Comparison of ENCODE assay signal across 22 cellular contexts in genomic region chr4:165627128-165627527, GRCh38.
DNase-seq lines count a peak whose midpoint lies in the region; ATAC-seq and TF ChIP-seq lines count a peak whose summit lies in the region.
"Had no signal": no experiment of that assay in that cellular context is flagged by ENCODE, and none has a peak within 500 bp of the region (broad histone marks: within the 10 kb centered on the region; RNA-seq: fewer than 3 reads in every experiment).

No MANE protein-coding gene starts in this region.

- no peaks in the 10 kb centered on the region for H3K9me3 ChIP-seq in Loucy (ENCODE audit: insufficient read depth, low read depth, low read length)
- H3K9me3 ChIP-seq in SK-N-SH = no peaks in the 10 kb centered on the region
- H3K9me3 ChIP-seq: SJSA1 had no signal

- no peaks in the 10 kb centered on the region for H3K4me1 Mint-ChIP-seq in Calu3 (ENCODE audit: low read depth, unreplicated experiment)
- H3K4me1 Mint-ChIP-seq: IgD-negative memory B cell had no signal

- H3K9me3 Mint-ChIP-seq in Calu3 (ENCODE audit: low read depth, unreplicated experiment) = no peaks in the 10 kb centered on the region
- H3K9me3 Mint-ChIP-seq: H9, IgD-negative memory B cell had no signal

- H3K79me2 ChIP-seq in Loucy (ENCODE audit: insufficient read depth, low read length) (no peaks in the 10 kb centered on the region), SK-N-SH (ENCODE audit: insufficient read depth) (no peaks in the 10 kb centered on the region)

- H3K36me3 Mint-ChIP-seq in Calu3 (ENCODE audit: insufficient read depth, unreplicated experiment) = no peaks in the 10 kb centered on the region
- H3K36me3 Mint-ChIP-seq: IgD-negative memory B cell had no signal

- H3K4me3 ChIP-seq in Loucy (ENCODE audit: low read length, poor library complexity, severe bottlenecking) = no peak overlapping the region
- H3K4me3 ChIP-seq in SK-N-SH (ENCODE audit: low read depth in 2 of 2, low read length in 1 of 2) = peak overlapping the region in 1 of 2 experiments; percentile 25; a peak in 2 of 4 replicates
- H3K4me3 ChIP-seq: SJSA1 had no signal

- H2AFZ ChIP-seq in Loucy (ENCODE audit: low read length) (peak overlapping the region; percentile 32; the same call in 1 of the 2 replicates), SK-N-SH (ENCODE audit: low read depth) (peak overlapping the region; percentile 78; the same call in 1 of the 2 replicates)

- H3K4me2 ChIP-seq in Loucy (ENCODE audit: low read depth, low read length, poor library complexity, severe bottlenecking) = no peak overlapping the region
- H3K4me2 ChIP-seq in SK-N-SH = peak overlapping the region; percentile 34; the same call in 1 of the 2 replicates

- no peaks in the 10 kb centered on the region for H3F3A ChIP-seq in Loucy (ENCODE audit: low read depth)
- H3F3A ChIP-seq in SK-N-SH (replicated peaks; ENCODE audit: insufficient read depth) = no peaks in the 10 kb centered on the region

- intact Hi-C loops in Calu3 (cut with micrococcal nuclease; ENCODE audit: unreplicated experiment) = no loop called here

- H3K9ac ChIP-seq in Loucy (ENCODE audit: low read depth, low read length, poor library complexity, severe bottlenecking) (no peak overlapping the region), SK-N-SH (no peak overlapping the region)

- H3K27me3 ChIP-seq in Loucy (ENCODE audit: insufficient read depth, low read length, poor library complexity, severe bottlenecking) (no peaks in the 10 kb centered on the region), SK-N-SH (ENCODE audit: insufficient read depth) (no peaks in the 10 kb centered on the region)
- H3K27me3 ChIP-seq: SJSA1 had no signal

- TF ChIP-seq RAD21 in SK-N-SH (IDR thresholded peaks at IDR 0.05; ENCODE audit: low read length) = no peak

- peak overlapping the region; percentile 46 for H3K4me3 Mint-ChIP-seq in Calu3 (ENCODE audit: low read depth, unreplicated experiment)
- H3K4me3 Mint-ChIP-seq: H9 had no signal

- H3K27ac ChIP-seq in SK-N-SH (ENCODE audit: low read depth in 2 of 2, low read length in 1 of 2) = no peak overlapping the region
- H3K27ac ChIP-seq: C4-2B, SJSA1 had no signal

- BruUV-seq in Calu3 (replicated peaks; lab: Mats Ljungman, UMichigan) = no TSS peak

- no peak for DNase-seq in Calu3
- DNase-seq in Daoy (ENCODE audit: low read depth) = peak; percentile 5
- no peak for DNase-seq in SK-N-SH
- no peak for DNase-seq in omental fat pad (ENCODE audit: low spot score)
- DNase-seq: AML-193, DMS 273 treated with DMSO at 0.1 percent for 48 hours, H9, Karpas-422, NCI-H1105, NCI-H2081, NCI-H510A, NCI-H748 treated with DMSO at 0.1 percent for 48 hours, PC-3, SW 1271, T-helper 9 cell had no signal

- ATAC-seq in HG02884 (IDR thresholded peaks at IDR 0.05; ENCODE audit: unreplicated experiment) = no peak
- ATAC-seq in omental fat pad (ENCODE audit: low FRiP score) = no peak
- ATAC-seq in GM21576 (IDR thresholded peaks at IDR 0.05; ENCODE audit: unreplicated experiment) = no peak
- ATAC-seq in GM19395 (IDR thresholded peaks at IDR 0.05; ENCODE audit: unreplicated experiment) = no peak
- ATAC-seq: PC-3 had no signal

- H4K20me1 ChIP-seq in Loucy (ENCODE audit: insufficient read depth, low read length, poor library complexity, severe bottlenecking) (no peaks in the 10 kb centered on the region), SK-N-SH (ENCODE audit: insufficient read depth) (no peaks in the 10 kb centered on the region)

- H3K4me1 ChIP-seq in Loucy (ENCODE audit: insufficient read depth, low read length, poor library complexity, severe bottlenecking) = peaks cover 2% of the 10 kb centered on the region
- peaks cover 0 to 6% of the 10 kb centered on the region in 2 experiments; a peak in 2 of 4 replicates for H3K4me1 ChIP-seq in SK-N-SH (ENCODE audit: control insufficient read depth in 1 of 2, insufficient read depth in 2 of 2, low read depth in 1 of 2, low read length in 1 of 2)
- H3K4me1 ChIP-seq: SJSA1 had no signal

- H3K9me2 ChIP-seq in Loucy (replicated peaks; ENCODE audit: low read depth, low read length) (no peaks in the 10 kb centered on the region), SK-N-SH (no peaks in the 10 kb centered on the region)

- no peaks in the 10 kb centered on the region for H3K27me3 Mint-ChIP-seq in Calu3 (ENCODE audit: unreplicated experiment)
- H3K27me3 Mint-ChIP-seq: IgD-negative memory B cell had no signal

- TF ChIP-seq CTCF in Calu3 (IDR thresholded peaks at IDR 0.05; ENCODE audit: unreplicated experiment) = no peak
- TF ChIP-seq CTCF in Loucy (conservative IDR thresholded peaks at IDR 0.05; ENCODE audit: low read length) = no peak
- TF ChIP-seq CTCF in SK-N-SH (IDR thresholded peaks at IDR 0.05) = no peak
- no peak for TF ChIP-seq CTCF in omental fat pad (IDR thresholded peaks at IDR 0.05)

- no peak for TF ChIP-seq EP300 in SK-N-SH (IDR thresholded peaks at IDR 0.05; ENCODE audit: borderline replicate concordance in 1 of 2, low read depth in 1 of 2, low read length in 1 of 2)

- WGBS in SK-N-SH (ENCODE audit: low lambda C conversion rate) = 10% methylated on average over 3 of the region's 3 CpGs

- peak overlapping the region; percentile 68 for H3K27ac Mint-ChIP-seq in Calu3 (ENCODE audit: unreplicated experiment)
- H3K27ac Mint-ChIP-seq: H9 had no signal

- no peaks in the 10 kb centered on the region for H3K36me3 ChIP-seq in Loucy (ENCODE audit: insufficient read depth, low read length)
- no peaks in the 10 kb centered on the region for H3K36me3 ChIP-seq in SK-N-SH (replicated peaks in 1 of 2; ENCODE audit: control insufficient read depth in 1 of 2, insufficient read depth in 2 of 2, low read length in 1 of 2)
- H3K36me3 ChIP-seq: SJSA1 had no signal

- POLR2A ChIA-PET in SK-N-SH (lab: Yijun Ruan, JAX) = no interaction called here

- CTCF ChIA-PET in Calu3 (lab: Charles Lee) = no interaction called here
- CTCF ChIA-PET in SK-N-SH (lab: Yijun Ruan, JAX) = no interaction called here

TF ChIP-seq in SK-N-SH, 30 proteins besides CTCF, POLR2A, EP300 and RAD21:
- no peak for TF ChIP-seq TAF1 (IDR thresholded peaks at IDR 0.05; ENCODE audit: borderline replicate concordance, low read depth, low read length)
- no peak for TF ChIP-seq NFIC (IDR thresholded peaks at IDR 0.05; ENCODE audit: borderline replicate concordance)
- TF ChIP-seq SMC3 (IDR thresholded peaks at IDR 0.05; ENCODE audit: low read depth, low read length) = no peak
- no peak for TF ChIP-seq USF1 (IDR thresholded peaks at IDR 0.05; ENCODE audit: borderline replicate concordance, low read depth)
- no peak for TF ChIP-seq GATA2 (CRISPR knock-in tag; IDR thresholded peaks at IDR 0.05)
- no peak for TF ChIP-seq FOXJ3 (CRISPR knock-in tag; IDR thresholded peaks at IDR 0.05)
- TF ChIP-seq MAX (IDR thresholded peaks at IDR 0.05; ENCODE audit: low read depth) = no peak
